Comparison of ENCODE assay signal across 1 cellular context in genomic region chr3:9361691-9362388, GRCh38.
TF ChIP-seq lines count a peak whose summit lies in the region.

No MANE protein-coding gene starts in this region.

TF ChIP-seq in IMR-90, 13 proteins besides CTCF, POLR2A, EP300 and RAD21 (continued from another document):
- TF ChIP-seq MAZ (IDR thresholded peaks at IDR 0.05; ENCODE audit: borderline replicate concordance, low read depth, low read length) (no peak), MAFK (IDR thresholded peaks at IDR 0.05; ENCODE audit: low read depth, low read length) (no peak)
- TF ChIP-seq, protein P1, sequence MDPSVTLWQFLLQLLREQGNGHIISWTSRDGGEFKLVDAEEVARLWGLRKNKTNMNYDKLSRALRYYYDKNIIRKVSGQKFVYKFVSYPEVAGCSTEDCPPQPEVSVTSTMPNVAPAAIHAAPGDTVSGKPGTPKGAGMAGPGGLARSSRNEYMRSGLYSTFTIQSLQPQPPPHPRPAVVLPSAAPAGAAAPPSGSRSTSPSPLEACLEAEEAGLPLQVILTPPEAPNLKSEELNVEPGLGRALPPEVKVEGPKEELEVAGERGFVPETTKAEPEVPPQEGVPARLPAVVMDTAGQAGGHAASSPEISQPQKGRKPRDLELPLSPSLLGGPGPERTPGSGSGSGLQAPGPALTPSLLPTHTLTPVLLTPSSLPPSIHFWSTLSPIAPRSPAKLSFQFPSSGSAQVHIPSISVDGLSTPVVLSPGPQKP (IDR thresholded peaks at IDR 0.05; ENCODE audit: borderline replicate concordance, low read depth, low read length), result no peak
